Comparison of ENCODE assay signal across 8 cellular contexts in the genomic region with DNA sequence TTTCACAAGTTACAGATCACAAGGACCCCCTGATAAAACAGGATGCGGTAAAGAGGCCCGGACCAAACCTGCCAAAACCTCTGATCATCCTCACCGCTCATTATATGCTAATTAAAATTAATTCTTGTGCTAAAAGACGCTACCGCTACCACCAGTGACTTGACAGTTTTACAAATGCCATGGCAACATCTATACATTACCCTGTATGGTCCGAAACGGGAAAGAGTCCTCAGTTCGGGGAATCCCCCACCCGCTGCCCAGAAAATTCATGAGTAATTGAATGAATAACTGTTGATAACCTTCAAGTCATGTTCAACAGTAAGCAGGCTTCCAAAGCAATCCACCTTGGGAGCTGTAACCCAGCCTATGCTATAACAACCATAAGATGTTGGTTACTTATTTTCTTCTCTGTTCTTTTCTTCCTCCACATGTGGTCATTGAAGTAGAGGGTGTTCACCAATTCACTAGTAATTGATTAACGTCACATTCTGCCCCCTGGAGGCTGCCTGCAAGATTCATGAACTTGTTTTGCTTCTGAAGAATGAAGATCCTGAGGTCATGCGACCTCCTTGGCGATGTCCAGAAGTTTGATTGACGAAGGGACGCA.
A peak's percentile ranks its signal among the peaks of the same experiment; 100 is the strongest.
DNase-seq lines count a peak whose midpoint lies in the region; ATAC-seq and TF ChIP-seq lines count a peak whose summit lies in the region.

No MANE protein-coding gene starts in this region.

- H3K9me3 ChIP-seq in RWPE2 (ENCODE audit: severe bottlenecking): no peaks in the 10 kb centered on the region

- TF ChIP-seq CTCF in RWPE2 (IDR thresholded peaks at IDR 0.05; ENCODE audit: poor library complexity, severe bottlenecking): peak; percentile 68

- DNase-seq in ELR (ENCODE audit: low read depth) (peak; percentile 73), RWPE2 (ENCODE audit: low spot score) (no peak), glomerular visceral epithelial cell (ENCODE audit: extremely low spot score) (peak; percentile 40)
- peak; percentile 62 for DNase-seq in activated effector memory CD4-positive, alpha-beta T cell treated with Interleukin-2 at 50 U/mL for 16 hours
- peak; percentile 66 for DNase-seq in stimulated activated CD4-positive, alpha-beta T cell treated with anti-CD3 and anti-CD28 coated beads, Interleukin-2, amount 100 ng/mL, for 4 hours (ENCODE audit: low read depth)

- H3K27ac ChIP-seq in RWPE2 (ENCODE audit: poor library complexity, severe bottlenecking): no peak overlapping the region

- no peaks in the 10 kb centered on the region for H3K36me3 ChIP-seq in RWPE2 (ENCODE audit: low read depth)

- H3K4me3 ChIP-seq in RWPE2 (ENCODE audit: severe bottlenecking): no peak overlapping the region

- no peaks in the 10 kb centered on the region for H3K27me3 ChIP-seq in RWPE2 (ENCODE audit: insufficient read depth, poor library complexity, severe bottlenecking)

- no peaks in the 10 kb centered on the region for H3K4me1 ChIP-seq in RWPE2 (ENCODE audit: insufficient read depth, poor library complexity, severe bottlenecking)

- ATAC-seq in HG03097 (IDR thresholded peaks at IDR 0.05; ENCODE audit: low FRiP score, unreplicated experiment) (peak; percentile 48), RWPE2 (ENCODE audit: low read depth) (peak; percentile 50; the same call in 1 of the 3 replicates), GM18858 (IDR thresholded peaks at IDR 0.05; ENCODE audit: unreplicated experiment) (no peak), HG03460 (IDR thresholded peaks at IDR 0.05; ENCODE audit: unreplicated experiment) (no peak)

Comparison
In these comparisons a context has a peak if more than half of its experiments do, and no peak if none do; other contexts are left out.
1. ATAC-seq: peak in HG03097 (single experiment) and RWPE2 (single experiment); none in GM18858 (single experiment) and HG03460 (single experiment).